In genomic region chr15:82040395-82040794, GRCh38 we compare ENCODE assay signal across 16 cellular contexts.
"Had no signal": no experiment of that assay in that cellular context is flagged by ENCODE, and none has a peak within 500 bp of the region (broad histone marks: within the 10 kb centered on the region; RNA-seq: fewer than 3 reads in every experiment).

No MANE protein-coding gene starts in this region.

- DNase-seq: activated CD4-positive, alpha-beta T cell treated with anti-CD3 and anti-CD28 coated beads, Interleukin-2, amount 10 ng/mL, durations not matched to agents 24 days and 14 days; activated naive CD4-positive, alpha-beta T cell treated with Interleukin-2 at 50 U/mL for 16 hours; activated naive CD8-positive, alpha-beta T cell treated with anti-CD3 and anti-CD28 coated beads, Interleukin-2, amount 50 U/mL, for 24 hours; effector CD4-positive, alpha-beta T cell; foreskin melanocyte; heart right ventricle; stimulated activated CD4-positive, alpha-beta T cell treated with anti-CD3 and anti-CD28 coated beads, Interleukin-4, amount 100 ng/mL, for 4 hours; stomach; tibial artery had no signal

- H3K4me3 ChIP-seq: ascending aorta, colonic mucosa, heart right ventricle, skin epidermis, stomach, tibial artery, vagina had no signal

- ATAC-seq: activated naive CD8-positive, alpha-beta T cell treated with anti-CD3 and anti-CD28 coated beads, Interleukin-2, amount 50 U/mL, for 24 hours had no signal

- H3K9me3 Mint-ChIP-seq: activated CD4-positive, alpha-beta T cell treated with anti-CD3 and anti-CD28 coated beads, Interleukin-2, amount 10 ng/mL, durations not matched to agents 24 days and 14 days; activated naive CD8-positive, alpha-beta T cell treated with anti-CD3 and anti-CD28 coated beads, Interleukin-2, amount 50 U/mL, for 24 hours; activated T-helper 1 cell treated with anti-CD3 and anti-CD28 coated beads, Interleukin-12 subunit alpha, Interleukin-12 subunit beta, Interleukin-2, Interleukin-4 antibody, amounts not matched to agents 30 ng/mL and 10 ng/mL and 1 ng/mL, durations not matched to agents 14 hours and 24 hours and 36 hours; nephron progenitor cell; WTC11 had no signal

- H3K27me3 ChIP-seq: ascending aorta, tibial artery, vagina had no signal

- H3K36me3 ChIP-seq: ascending aorta, colonic mucosa, vagina had no signal

- H3K27ac Mint-ChIP-seq: activated CD4-positive, alpha-beta T cell treated with anti-CD3 and anti-CD28 coated beads, Interleukin-2, amount 10 ng/mL, durations not matched to agents 24 days and 14 days; activated naive CD8-positive, alpha-beta T cell treated with anti-CD3 and anti-CD28 coated beads, Interleukin-2, amount 50 U/mL, for 24 hours; activated T-helper 1 cell treated with anti-CD3 and anti-CD28 coated beads, Interleukin-12 subunit alpha, Interleukin-12 subunit beta, Interleukin-2, Interleukin-4 antibody, amounts not matched to agents 30 ng/mL and 10 ng/mL and 1 ng/mL, durations not matched to agents 14 hours and 24 hours and 36 hours; nephron progenitor cell; WTC11 had no signal

- H3K9me3 ChIP-seq: ascending aorta, colonic mucosa, heart right ventricle, stomach, tibial artery, vagina had no signal

- H3K4me3 Mint-ChIP-seq: activated CD4-positive, alpha-beta T cell treated with anti-CD3 and anti-CD28 coated beads, Interleukin-2, amount 10 ng/mL, durations not matched to agents 24 days and 14 days; activated naive CD8-positive, alpha-beta T cell treated with anti-CD3 and anti-CD28 coated beads, Interleukin-2, amount 50 U/mL, for 24 hours; activated T-helper 1 cell treated with anti-CD3 and anti-CD28 coated beads, Interleukin-12 subunit alpha, Interleukin-12 subunit beta, Interleukin-2, Interleukin-4 antibody, amounts not matched to agents 30 ng/mL and 10 ng/mL and 1 ng/mL, durations not matched to agents 14 hours and 24 hours and 36 hours; WTC11 had no signal

- H3K36me3 Mint-ChIP-seq: WTC11 had no signal

- H3K27ac ChIP-seq: ascending aorta, colonic mucosa, skin epidermis, stomach, tibial artery, vagina had no signal
